14 cellular contexts compared by ENCODE assay signal in genomic region chr1:24463756-24464377, GRCh38. TPM values are rescaled to one million over a fixed set of nuclear protein-coding genes. Genes with fewer than 3 reads are reported as not detected.
A peak's percentile ranks its signal among the peaks of the same experiment; 100 is the strongest.
DNase-seq lines count a peak whose midpoint lies in the region; ATAC-seq and TF ChIP-seq lines count a peak whose summit lies in the region.
"Had no signal": no experiment of that assay in that cellular context is flagged by ENCODE, and none has a peak within 500 bp of the region (broad histone marks: within the 10 kb centered on the region; RNA-seq: fewer than 3 reads in every experiment).

No MANE protein-coding gene starts in this region.

- no peaks in the 10 kb centered on the region for H3K27me3 Mint-ChIP-seq in CD4-positive, alpha-beta memory T cell
- H3K27me3 Mint-ChIP-seq in T-cell: no peaks in the 10 kb centered on the region
- H3K27me3 Mint-ChIP-seq: dendritic cell treated with granulocyte-macrophage colony-stimulating factor and Interleukin-4, amounts not matched to agents 40 ng/mL and 50 ng/mL, for 4 days had no signal

- H3K27me3 ChIP-seq in CD4-positive, alpha-beta memory T cell (ENCODE audit: insufficient read depth, low read length): no peaks in the 10 kb centered on the region
- H3K27me3 ChIP-seq in HUES64 (ENCODE audit: insufficient read depth, low read length) (no peaks in the 10 kb centered on the region), iPS-18a (ENCODE audit: control insufficient read depth, insufficient read depth, low read length) (no peaks in the 10 kb centered on the region), ovary (no peaks in the 10 kb centered on the region)
- H3K27me3 ChIP-seq: foreskin keratinocyte, Peyer's patch had no signal

- no peaks in the 10 kb centered on the region for H3K9me3 ChIP-seq in CD4-positive, alpha-beta memory T cell (ENCODE audit: control insufficient read depth in 1 of 2, low read length in 2 of 2)
- H3K9me3 ChIP-seq in HUES64 (ENCODE audit: insufficient read depth, low read depth, low read length) (no peaks in the 10 kb centered on the region), iPS-18a (ENCODE audit: control insufficient read depth, low read depth, low read length) (no peaks in the 10 kb centered on the region), ovary (no peaks in the 10 kb centered on the region)
- H3K9me3 ChIP-seq: lower lobe of right lung, Peyer's patch had no signal

- H3K9me3 Mint-ChIP-seq in CD4-positive, alpha-beta memory T cell: no peaks in the 10 kb centered on the region
- H3K9me3 Mint-ChIP-seq in T-cell: no peaks in the 10 kb centered on the region

- H3K4me1 Mint-ChIP-seq in CD4-positive, alpha-beta memory T cell: peaks cover 12 to 26% (median 18%) of the 10 kb centered on the region in 4 donors
- H3K4me1 Mint-ChIP-seq in T-cell: peaks cover 33 to 50% (median 35%) of the 10 kb centered on the region in 3 donors

- POLR2A ChIA-PET in CD4-positive, alpha-beta memory T cell (lab: Charles Lee; ENCODE audit: partially characterized antibody): interaction anchor here (0.8 to 4.9 kb wide), 5 partner anchors 17 to 72 kb away, joined by 3 to 19 read pairs (median 4); no protein-coding TSS in a partner anchor
- POLR2A ChIA-PET in T-cell (lab: Charles Lee): interaction anchor here (0.6 kb wide), 3 partner anchors 38 to 641 kb away, joined by 3 to 4 read pairs (median 3); partner anchors contain the start of gene RCAN3 (in 1 of the 2)

- H3K9ac ChIP-seq in HUES64 (ENCODE audit: low read depth, low read length) (0 out of 2 replicates have a peak overlapping the region, but pooled peaks have one; percentile 11), iPS-18a (ENCODE audit: low read length) (no peak overlapping the region)

- no peak for TF ChIP-seq CTCF in ovary (IDR thresholded peaks at IDR 0.05)

- no peak overlapping the region for H3K4me3 ChIP-seq in CD4-positive, alpha-beta memory T cell (ENCODE audit: low read length in 2 of 2)
- peak overlapping the region; percentile 38 for H3K4me3 ChIP-seq in HUES64 (ENCODE audit: low read length)
- H3K4me3 ChIP-seq in iPS-18a (ENCODE audit: low read length): peak overlapping the region; percentile 49
- no peak overlapping the region for H3K4me3 ChIP-seq in ovary
- H3K4me3 ChIP-seq: lower lobe of right lung, Peyer's patch had no signal

- peaks cover 29% of the 10 kb centered on the region for H3K36me3 ChIP-seq in CD4-positive, alpha-beta memory T cell (ENCODE audit: insufficient read depth, low read length)
- H3K36me3 ChIP-seq in HUES64 (ENCODE audit: insufficient read depth, low read length): no peaks in the 10 kb centered on the region
- no peaks in the 10 kb centered on the region for H3K36me3 ChIP-seq in iPS-18a (ENCODE audit: control insufficient read depth, low read depth, low read length)
- H3K36me3 ChIP-seq in ovary: no peaks in the 10 kb centered on the region

- CTCF ChIA-PET in CD4-positive, alpha-beta memory T cell (lab: Charles Lee; ENCODE audit: partially characterized antibody): interaction anchor here (0.8 to 2.9 kb wide), 8 partner anchors 23 to 123 kb away, joined by 3 to 11 read pairs (median 4); partner anchors contain the start of genes NIPAL3 and RCAN3
- CTCF ChIA-PET in T-cell (lab: Charles Lee): interaction anchor here in 1 of 2 donors (2.0 kb wide), 1 partner anchor 48 kb away, joined by 5 read pairs; the partner anchor contains the start of gene NIPAL3

- no peak for DNase-seq in CD4-positive, alpha-beta memory T cell
- peak in 1 of 34 experiments; percentile 14 for DNase-seq in T-cell
- DNase-seq in ovary: no peak
- DNase-seq in NK-92 (lab: John Stamatoyannopoulos, UW; ENCODE audit: unreplicated experiment): no peak
- no peak for DNase-seq in effector CD8-positive, alpha-beta T cell (lab: John Stamatoyannopoulos, UW)
- DNase-seq in EL: no peak
- DNase-seq: foreskin keratinocyte, lower lobe of right lung, MM.1S, Peyer's patch had no signal

- H3K27ac ChIP-seq in CD4-positive, alpha-beta memory T cell (ENCODE audit: low read depth, low read length): no peak overlapping the region
- H3K27ac ChIP-seq in HUES64 (ENCODE audit: low read depth, low read length): peak overlapping the region; percentile 85; the same call in 1 of the 2 replicates
- H3K27ac ChIP-seq in iPS-18a (ENCODE audit: low read length): no peak overlapping the region
- H3K27ac ChIP-seq in ovary: no peak overlapping the region
- H3K27ac ChIP-seq: foreskin keratinocyte, lower lobe of right lung, Peyer's patch had no signal

- no peak overlapping the region for H3K4me3 Mint-ChIP-seq in CD4-positive, alpha-beta memory T cell
- H3K4me3 Mint-ChIP-seq in T-cell: peak overlapping the region; percentile 15 to 51 (median 38)
- H3K4me3 Mint-ChIP-seq: CD14-positive monocyte; dendritic cell treated with granulocyte-macrophage colony-stimulating factor and Interleukin-4, amounts not matched to agents 40 ng/mL and 50 ng/mL, for 4 days had no signal

- intact Hi-C loops in CD4-positive, alpha-beta memory T cell (cut with micrococcal nuclease): no loop called here
- intact Hi-C loops in ovary (cut with DNase I): no loop called here

- no peak for TF ChIP-seq POLR2A in ovary (IDR thresholded peaks at IDR 0.05)

- whole genome bisulfite sequencing in HUES64: 4% methylated on average over 10 of the region's 11 CpGs
- 59 to 67% (median 67%) methylated on average over 11 of the region's 11 CpGs for WGBS in ovary, 3 donors

- H3K36me3 Mint-ChIP-seq in CD4-positive, alpha-beta memory T cell: peaks cover 62 to 70% of the 10 kb centered on the region in 2 donors
- H3K36me3 Mint-ChIP-seq in T-cell: peaks cover 66% of the 10 kb centered on the region

- TF ChIP-seq EP300 in ovary (IDR thresholded peaks at IDR 0.05): no peak

- ATAC-seq in T-cell (replicated peaks in 1 of 4): peak; percentile 43 to 71 (median 64)
- ATAC-seq: foreskin keratinocyte, lower lobe of right lung had no signal

- peak overlapping the region in 6 of 7 donors; percentile 54 to 93 (median 67) for H3K27ac Mint-ChIP-seq in CD4-positive, alpha-beta memory T cell
- peak overlapping the region; percentile 89 to 92 for H3K27ac Mint-ChIP-seq in T-cell
- H3K27ac Mint-ChIP-seq: dendritic cell treated with granulocyte-macrophage colony-stimulating factor and Interleukin-4, amounts not matched to agents 40 ng/mL and 50 ng/mL, for 4 days had no signal

- peaks cover 4% of the 10 kb centered on the region for H3K4me1 ChIP-seq in CD4-positive, alpha-beta memory T cell (ENCODE audit: insufficient read depth, low read length)
- peaks cover 30% of the 10 kb centered on the region for H3K4me1 ChIP-seq in HUES64 (ENCODE audit: insufficient read depth, low read length)
- peaks cover 27% of the 10 kb centered on the region for H3K4me1 ChIP-seq in iPS-18a (ENCODE audit: control insufficient read depth, low read depth, low read length)
- no peaks in the 10 kb centered on the region for H3K4me1 ChIP-seq in ovary (ENCODE audit: insufficient read depth)
- H3K4me1 ChIP-seq: foreskin keratinocyte, lower lobe of right lung, Peyer's patch had no signal

RNA-seq across cellular contexts. Expression of gene RCAN3, which starts 38.8 kb away (rescaled TPM):
- 100 to 1,000 TPM; 171 to 178 TPM for total RNA-seq in CD4-positive, alpha-beta memory T cell
- polyA plus RNA-seq in CD4-positive, alpha-beta memory T cell: 100 to 1,000 TPM; 112 to 123 TPM
- polyA plus RNA-seq in HUES64 (2013, experiment 1 of 2): 6.5 TPM
- 6.8 TPM for polyA plus RNA-seq in HUES64 (2013, experiment 2 of 2)
- total RNA-seq in T-cell (100 to 1,000 TPM; 149 to 202 (median 186) TPM), ovary (10 to 100 TPM in 1 of 7 donors, 1 to 10 TPM in 5, under 1 TPM in 1; 0.25 to 12.4 (median 2.1) TPM)
- 1 to 10 TPM in 1 of 2 donors, under 1 TPM in 1; 0.50 to 2.5 TPM for polyA plus RNA-seq in ovary

RNA-seq across cellular contexts. Expression of gene NIPAL3, which starts 48.3 kb away (rescaled TPM):
- total RNA-seq in CD4-positive, alpha-beta memory T cell: 10 to 100 TPM; 52.8 to 53.2 TPM
- polyA plus RNA-seq in CD4-positive, alpha-beta memory T cell: 10 to 100 TPM; 74.5 to 88.6 TPM
- 3.0 TPM for polyA plus RNA-seq in HUES64 (2013, experiment 1 of 2)
- 4.3 TPM for polyA plus RNA-seq in HUES64 (2013, experiment 2 of 2)
- total RNA-seq in T-cell (10 to 100 TPM; 49.0 to 71.4 (median 59.7) TPM), ovary (10 to 100 TPM in 6 of 7 donors, 1 to 10 TPM in 1; 8.2 to 22.3 (median 13.1) TPM)
- 10 to 100 TPM in 1 of 2 donors, 1 to 10 TPM in 1; 4.4 to 18.3 TPM for polyA plus RNA-seq in ovary

RNA-seq across cellular contexts. Expression of gene STPG1, which starts 50.3 kb away (rescaled TPM):
- 1 to 10 TPM; 4.2 to 4.9 TPM for total RNA-seq in CD4-positive, alpha-beta memory T cell
- polyA plus RNA-seq in CD4-positive, alpha-beta memory T cell: 1 to 10 TPM; 3.1 to 3.5 TPM
- polyA plus RNA-seq in HUES64 (2013, experiment 1 of 2): 6.1 TPM
- polyA plus RNA-seq in HUES64 (2013, experiment 2 of 2): 8.2 TPM
- total RNA-seq in T-cell (1 to 10 TPM; 3.4 to 5.6 (median 5.4) TPM), ovary (10 to 100 TPM in 1 of 7 donors, 1 to 10 TPM in 6; 5.4 to 12.6 (median 7.3) TPM)
- polyA plus RNA-seq in ovary: 1 to 10 TPM; 4.5 to 9.0 TPM

Comparison
In these comparisons a context has a peak if more than half of its experiments do, and no peak if none do; other contexts are left out.
1. H3K4me3 ChIP-seq: peak in HUES64 (single experiment) and iPS-18a (single experiment); none in CD4-positive, alpha-beta memory T cell (0 of 2) and ovary (single experiment).
2. H3K4me3 Mint-ChIP-seq: peak in T-cell (3 of 3); none in CD4-positive, alpha-beta memory T cell (0 of 8).
3. RNA of gene RCAN3, which starts 38.8 kb away (total RNA-seq): 149 to 202 TPM in T-cell and 171 to 178 TPM in CD4-positive, alpha-beta memory T cell; 0.25 to 12.4 TPM in ovary; every median in the first group is over 10 times any median in the second.